ENCODE assay signal across 1 cellular context in the genomic region with DNA sequence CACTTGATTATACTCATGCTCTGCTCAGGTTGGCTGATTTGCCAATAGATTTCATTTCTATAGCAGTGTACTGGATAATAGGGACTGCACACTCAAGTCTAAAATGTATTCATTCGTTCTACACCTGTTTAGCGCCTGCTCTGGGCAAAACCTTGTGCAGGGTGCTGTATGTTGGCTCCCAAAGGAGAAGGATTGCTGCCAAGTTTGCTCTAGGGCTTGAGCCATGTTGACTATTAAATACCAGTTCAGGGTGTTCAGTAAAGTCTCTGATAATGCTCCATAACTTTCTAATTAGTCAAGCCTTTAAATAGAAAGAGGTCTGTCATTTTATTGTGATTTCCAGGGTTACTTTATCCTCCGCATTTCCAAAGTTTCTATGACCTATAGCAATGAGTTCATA.
TF ChIP-seq lines count a peak whose summit lies in the region.

No MANE protein-coding gene starts in this region.

TF ChIP-seq in GM23338, 12 proteins besides CTCF, POLR2A, EP300 and RAD21 (continued from another document):
- TF ChIP-seq, protein P1, sequence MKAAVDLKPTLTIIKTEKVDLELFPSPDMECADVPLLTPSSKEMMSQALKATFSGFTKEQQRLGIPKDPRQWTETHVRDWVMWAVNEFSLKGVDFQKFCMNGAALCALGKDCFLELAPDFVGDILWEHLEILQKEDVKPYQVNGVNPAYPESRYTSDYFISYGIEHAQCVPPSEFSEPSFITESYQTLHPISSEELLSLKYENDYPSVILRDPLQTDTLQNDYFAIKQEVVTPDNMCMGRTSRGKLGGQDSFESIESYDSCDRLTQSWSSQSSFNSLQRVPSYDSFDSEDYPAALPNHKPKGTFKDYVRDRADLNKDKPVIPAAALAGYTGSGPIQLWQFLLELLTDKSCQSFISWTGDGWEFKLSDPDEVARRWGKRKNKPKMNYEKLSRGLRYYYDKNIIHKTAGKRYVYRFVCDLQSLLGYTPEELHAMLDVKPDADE (IDR thresholded peaks at IDR 0.05), result no peak
- TF ChIP-seq EZH2phosphoT487 (IDR thresholded peaks at IDR 0.05; ENCODE audit: unreplicated experiment) (no peak), STAT1 (IDR thresholded peaks at IDR 0.05; ENCODE audit: unreplicated experiment) (no peak)
